In the genomic region with DNA sequence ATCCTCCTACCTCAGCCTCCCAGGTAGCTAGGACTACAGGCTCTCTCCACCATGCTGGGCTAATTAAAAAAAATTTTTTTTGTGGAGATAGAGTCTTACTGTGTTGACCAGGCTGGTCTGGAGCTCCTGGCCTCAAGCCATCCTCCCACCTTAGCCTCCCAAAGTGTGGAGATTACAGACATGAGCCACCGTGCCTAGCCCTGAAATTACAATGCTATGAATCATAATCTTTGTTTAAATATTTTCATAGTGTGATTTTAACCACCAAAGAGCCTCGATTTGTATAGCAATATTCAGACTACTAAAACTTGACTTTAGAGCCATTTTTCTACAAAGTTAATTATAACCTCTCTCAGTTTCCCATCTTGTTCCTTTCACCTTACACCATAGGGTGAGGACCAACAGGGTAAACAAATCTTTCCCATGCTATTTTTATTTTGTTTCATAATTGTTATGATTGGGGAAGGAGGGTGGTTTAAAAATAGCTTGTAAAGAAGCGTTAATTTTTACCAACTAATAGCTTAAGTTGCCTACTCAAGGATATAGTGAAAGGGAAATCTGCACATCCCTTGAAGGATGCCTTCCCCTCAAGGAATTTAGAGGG, we compare ENCODE assay signal across 13 cellular contexts. TPM values are rescaled to one million over a fixed set of nuclear protein-coding genes. Genes with fewer than 3 reads are reported as not detected.
DNase-seq lines count a peak whose midpoint lies in the region; ATAC-seq and TF ChIP-seq lines count a peak whose summit lies in the region.
"Had no signal": no experiment of that assay in that cellular context is flagged by ENCODE, and none has a peak within 500 bp of the region (broad histone marks: within the 10 kb centered on the region; RNA-seq: fewer than 3 reads in every experiment).

No MANE protein-coding gene starts in this region.

- no peaks in the 10 kb centered on the region for H3K9me3 ChIP-seq in adipocyte (ENCODE audit: control insufficient read depth, low read length)

- CTCF ChIA-PET in BJ (lab: Yijun Ruan, JAX): interaction anchor here (0.6 to 1.3 kb wide), 6 partner anchors 15 to 182 kb away, joined by 3 to 4 read pairs (median 3); no protein-coding TSS in a partner anchor

- H3K36me3 ChIP-seq in BJ (ENCODE audit: control insufficient read depth, insufficient read depth, low read length) (no peaks in the 10 kb centered on the region), adipocyte (ENCODE audit: control insufficient read depth, insufficient read depth, low read length, severe bottlenecking) (peaks cover 2% of the 10 kb centered on the region)

- in situ Hi-C loops in G401 (cut with HindIII; ENCODE audit: low sequenced_read_pairs): no loop called here

- no peak overlapping the region for H3K9ac ChIP-seq in adipocyte (ENCODE audit: low read length)

- H3K4me3 ChIP-seq in BJ (ENCODE audit: low read depth, low read length) (no peak overlapping the region), adipocyte (ENCODE audit: low read length) (no peak overlapping the region)
- H3K4me3 ChIP-seq: heart left ventricle had no signal

- POLR2A ChIA-PET in BJ (lab: Charles Lee): no interaction called here

- TF ChIP-seq CTCF in BJ (IDR thresholded peaks at IDR 0.05; ENCODE audit: insufficient read depth, low read depth, low read length): no peak

- H3K27me3 ChIP-seq in BJ (ENCODE audit: control insufficient read depth, insufficient read depth, low read length) (no peaks in the 10 kb centered on the region), adipocyte (replicated peaks; ENCODE audit: control insufficient read depth, insufficient read depth, low read length) (no peaks in the 10 kb centered on the region)
- H3K27me3 ChIP-seq: heart left ventricle had no signal

- H3K4me1 ChIP-seq in adipocyte (ENCODE audit: control insufficient read depth, insufficient read depth, low read length): peaks cover 9% of the 10 kb centered on the region

- DNase-seq in BJ (ENCODE audit: low read depth) (peak; percentile 11), adipocyte (ENCODE audit: low read depth) (peak; percentile 47), kidney glomerular epithelial cell (lab: John Stamatoyannopoulos, UW) (peak; percentile 42), NCI-H2227 treated with DMSO at 0.1 percent for 48 hours (lab: John Stamatoyannopoulos, UW) (no peak), NCI-H526 (lab: John Stamatoyannopoulos, UW) (no peak), G401 (ENCODE audit: low spot score) (no peak)
- DNase-seq in stimulated activated CD8-positive, alpha-beta memory T cell treated with anti-CD3 and anti-CD28 coated beads, Interleukin-4, amount 100 ng/mL, for 48 hours: no peak
- DNase-seq: activated CD4-positive, alpha-beta T cell treated with anti-CD3 and anti-CD28 coated beads for 48 hours; anterior cingulate cortex; DMS79; heart left ventricle; NCI-H187 had no signal

- peak; percentile 67 for ATAC-seq in GM21529 (IDR thresholded peaks at IDR 0.05; ENCODE audit: unreplicated experiment)

RNA-seq across cellular contexts. Expression of gene UBE2D2, which starts 32.7 kb away (rescaled TPM):
- 18.2 and 48.7 TPM in 2 replicates for polyA plus RNA-seq in BJ (2011; rRNA removed)
- polyA minus RNA-seq in BJ (2011; rRNA and poly(A)+ RNA removed): 16.1 and 18.4 TPM in 2 replicates
- total RNA-seq in G401 (2014; rRNA removed; shearing (Covaris generic)): 134 and 140 TPM in 2 replicates

RNA-seq across cellular contexts. Expression of gene CXXC5, which starts 54.3 kb away (rescaled TPM):
- polyA plus RNA-seq in BJ (2011; rRNA removed): 36.5 and 50.4 TPM in 2 replicates
- 20.3 and 23.6 TPM in 2 replicates for polyA minus RNA-seq in BJ (2011; rRNA and poly(A)+ RNA removed)
- 280 and 322 TPM in 2 replicates for total RNA-seq in G401 (2014; rRNA removed; shearing (Covaris generic))

Comparison
In these comparisons a context has a peak if more than half of its experiments do, and no peak if none do; other contexts are left out.
1. DNase-seq: peak in BJ (single experiment), adipocyte (single experiment) and kidney glomerular epithelial cell (single experiment); none in NCI-H2227 treated with DMSO at 0.1 percent for 48 hours (single experiment), stimulated activated CD8-positive, alpha-beta memory T cell treated with anti-CD3 and anti-CD28 coated beads, Interleukin-4, amount 100 ng/mL, for 48 hours (single experiment), NCI-H526 (0 of 2) and G401 (single experiment).